Comparison of ENCODE assay signal across 2 cellular contexts in genomic region chrX:72132456-72132855, GRCh38.
A peak's percentile ranks its signal among the peaks of the same experiment; 100 is the strongest.
TF ChIP-seq lines count a peak whose summit lies in the region.

No MANE protein-coding gene starts in this region.

TF ChIP-seq in H1, 55 proteins besides CTCF, POLR2A, EP300 and RAD21 (continued from another document):
- TF ChIP-seq BRCA1 (IDR thresholded peaks at IDR 0.05; ENCODE audit: low read depth, low read length) (no peak), E2F6 (IDR thresholded peaks at IDR 0.05) (no peak), CBX5 (IDR thresholded peaks at IDR 0.05; ENCODE audit: low read depth, low read length) (no peak), TBP (IDR thresholded peaks at IDR 0.05; ENCODE audit: low read depth, low read length) (no peak), CBX8 (IDR thresholded peaks at IDR 0.05; ENCODE audit: borderline replicate concordance, low read depth, low read length) (no peak), CEBPB (IDR thresholded peaks at IDR 0.05; ENCODE audit: low read depth, low read length) (no peak), BACH1 (IDR thresholded peaks at IDR 0.05; ENCODE audit: low read length) (no peak), SAP30 (IDR thresholded peaks at IDR 0.05; ENCODE audit: insufficient read depth, insufficient replicate concordance, low read length) (no peak), ZNF274 (IDR thresholded peaks at IDR 0.05; ENCODE audit: borderline replicate concordance, extremely low read depth, low read length) (no peak), HDAC6 (IDR thresholded peaks at IDR 0.05; ENCODE audit: low read depth, low read length) (no peak), POU5F1 (IDR thresholded peaks at IDR 0.05; ENCODE audit: low read depth, low read length) (no peak), ATF3 (IDR thresholded peaks at IDR 0.05; ENCODE audit: insufficient read depth, low read depth, low read length) (no peak), CHD7 (IDR thresholded peaks at IDR 0.05; ENCODE audit: insufficient replicate concordance, low read length) (no peak), TEAD4 (IDR thresholded peaks at IDR 0.05; ENCODE audit: low read depth, low read length) (no peak), SRF (IDR thresholded peaks at IDR 0.05; ENCODE audit: low read depth, low read length) (no peak), RXRA (IDR thresholded peaks at IDR 0.05; ENCODE audit: insufficient read depth, low read depth, low read length) (no peak)

TF ChIP-seq in neural cell, 6 proteins besides CTCF, POLR2A, EP300 and RAD21:
- TF ChIP-seq MXI1 (conservative IDR thresholded peaks at IDR 0.05; ENCODE audit: poor library complexity, severe bottlenecking) = no peak
- TF ChIP-seq TAF1 (IDR thresholded peaks at IDR 0.05; ENCODE audit: low read depth) = peak; percentile 16
